ENCODE assay signal across 8 cellular contexts in the genomic region with DNA sequence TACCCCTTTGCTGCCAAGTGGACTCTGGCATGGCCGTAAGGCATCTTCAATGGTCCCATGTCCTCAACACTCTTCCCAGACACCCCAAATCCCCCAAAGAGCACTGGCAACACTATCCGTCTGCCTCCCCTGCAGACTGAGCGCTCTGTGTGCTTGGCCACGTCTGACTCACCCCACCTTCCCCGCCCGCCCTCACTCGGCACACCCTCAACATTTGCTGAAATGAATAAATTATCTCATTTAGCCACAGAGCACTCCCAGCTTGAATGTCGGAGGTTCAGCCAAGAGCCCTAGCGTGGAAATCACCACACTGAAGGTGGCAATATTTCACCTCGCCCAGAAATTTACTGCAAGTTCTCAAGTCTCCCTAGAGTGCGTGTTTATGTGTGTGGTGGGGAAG. TPM values are rescaled to one million over a fixed set of nuclear protein-coding genes. Genes with fewer than 3 reads are reported as not detected.
A peak's percentile ranks its signal among the peaks of the same experiment; 100 is the strongest.
DNase-seq lines count a peak whose midpoint lies in the region; ATAC-seq and TF ChIP-seq lines count a peak whose summit lies in the region.

No MANE protein-coding gene starts in this region.

- intact Hi-C loops in adrenal gland (cut with DNase I) = no loop called here

- no peaks in the 10 kb centered on the region for H3K4me1 ChIP-seq in adrenal gland (replicated peaks in 1 of 2)

- no peaks in the 10 kb centered on the region for H3K9me3 Mint-ChIP-seq in activated T-cell treated with anti-CD3 and anti-CD28 coated beads, Interleukin-2, amount 50 U/mL, for 4 hours
- H3K9me3 Mint-ChIP-seq in stimulated activated memory B cell treated with anti-CD40 and anti-IgM and Interleukin-4, amounts not matched to agents 10 μg/mL and 1 μg/mL and 100 μg/mL, for 72 hours = no peaks in the 10 kb centered on the region

- no peaks in the 10 kb centered on the region for H3K9me3 ChIP-seq in adrenal gland (replicated peaks in 1 of 3)

- H3K4me3 ChIP-seq in kidney epithelial cell (ENCODE audit: low read depth, low read length) (no peak overlapping the region), adrenal gland (no peak overlapping the region)

- H3K27me3 Mint-ChIP-seq in activated T-cell treated with anti-CD3 and anti-CD28 coated beads, Interleukin-2, amount 50 U/mL, for 4 hours (ENCODE audit: low read depth) = no peaks in the 10 kb centered on the region
- H3K27me3 Mint-ChIP-seq in stimulated activated memory B cell treated with anti-CD40 and anti-IgM and Interleukin-4, amounts not matched to agents 10 μg/mL and 1 μg/mL and 100 μg/mL, for 72 hours = peaks cover 61% of the 10 kb centered on the region

- peak; percentile 86 to 97 for ATAC-seq in activated T-cell treated with anti-CD3 and anti-CD28 coated beads, Interleukin-2, amount 50 U/mL, for 4 hours
- peak; percentile 85 for ATAC-seq in stimulated activated memory B cell treated with anti-CD40 and anti-IgM and Interleukin-4, amounts not matched to agents 10 μg/mL and 1 μg/mL and 100 μg/mL, for 72 hours
- no peak for ATAC-seq in HG02678 (IDR thresholded peaks at IDR 0.05; ENCODE audit: unreplicated experiment)

- H3K27ac ChIP-seq in adrenal gland = no peak overlapping the region

- TF ChIP-seq CTCF in kidney epithelial cell (IDR thresholded peaks at IDR 0.05; ENCODE audit: insufficient read depth, low read length, poor library complexity, severe bottlenecking) (no peak), adrenal gland (IDR thresholded peaks at IDR 0.05) (no peak)

- peak; percentile 68 for DNase-seq in activated naive CD4-positive, alpha-beta T cell treated with Interleukin-2 at 50 U/mL for 16 hours
- DNase-seq in activated naive CD4-positive, alpha-beta T cell treated with anti-CD3 and anti-CD28 coated beads, Interleukin-2, amount 50 U/mL, for 16 hours = no peak
- DNase-seq in activated T-cell treated with anti-CD3 and anti-CD28 coated beads, Interleukin-2, amount 50 U/mL, for 4 hours = peak; percentile 47
- DNase-seq in kidney epithelial cell (ENCODE audit: low read depth) (peak; percentile 14), adrenal gland (no peak), ecto neural progenitor cell (ENCODE audit: low spot score) (no peak)

- no peak for TF ChIP-seq POLR2A in adrenal gland (IDR thresholded peaks at IDR 0.05)

- H3K4me3 Mint-ChIP-seq in activated T-cell treated with anti-CD3 and anti-CD28 coated beads, Interleukin-2, amount 50 U/mL, for 4 hours = no peak overlapping the region
- H3K4me3 Mint-ChIP-seq in stimulated activated memory B cell treated with anti-CD40 and anti-IgM and Interleukin-4, amounts not matched to agents 10 μg/mL and 1 μg/mL and 100 μg/mL, for 72 hours = peak overlapping the region; percentile 28

- 73 to 83% (median 79%) methylated on average over 11 of the region's 11 CpGs for WGBS in adrenal gland, 4 donors

- no peaks in the 10 kb centered on the region for H3K36me3 Mint-ChIP-seq in activated T-cell treated with anti-CD3 and anti-CD28 coated beads, Interleukin-2, amount 50 U/mL, for 4 hours (ENCODE audit: insufficient read depth)
- H3K36me3 Mint-ChIP-seq in stimulated activated memory B cell treated with anti-CD40 and anti-IgM and Interleukin-4, amounts not matched to agents 10 μg/mL and 1 μg/mL and 100 μg/mL, for 72 hours = no peaks in the 10 kb centered on the region

- peaks cover 9% of the 10 kb centered on the region for H3K27me3 ChIP-seq in kidney epithelial cell (ENCODE audit: control insufficient read depth, insufficient read depth, low read length)
- no peaks in the 10 kb centered on the region for H3K27me3 ChIP-seq in adrenal gland

- H3K36me3 ChIP-seq in kidney epithelial cell (ENCODE audit: control insufficient read depth, insufficient read depth, low read length) (no peaks in the 10 kb centered on the region), adrenal gland (replicated peaks in 1 of 2) (no peaks in the 10 kb centered on the region)

- H3K4me1 Mint-ChIP-seq in activated T-cell treated with anti-CD3 and anti-CD28 coated beads, Interleukin-2, amount 50 U/mL, for 4 hours (ENCODE audit: low read depth) = peaks cover 37% of the 10 kb centered on the region
- peaks cover 30% of the 10 kb centered on the region for H3K4me1 Mint-ChIP-seq in stimulated activated memory B cell treated with anti-CD40 and anti-IgM and Interleukin-4, amounts not matched to agents 10 μg/mL and 1 μg/mL and 100 μg/mL, for 72 hours

- peak overlapping the region; percentile 8 for H3K27ac Mint-ChIP-seq in stimulated activated memory B cell treated with anti-CD40 and anti-IgM and Interleukin-4, amounts not matched to agents 10 μg/mL and 1 μg/mL and 100 μg/mL, for 72 hours

RNA-seq across cellular contexts. Expression of gene TCF20, which starts 46.5 kb away (rescaled TPM):
- 10 to 100 TPM; 68.1 to 74.4 (median 69.9) TPM for total RNA-seq in activated T-cell treated with anti-CD3 and anti-CD28 coated beads, Interleukin-2, amount 50 U/mL, for 4 hours
- 48.2 and 52.4 TPM in 2 replicates for total RNA-seq in kidney epithelial cell
- total RNA-seq in adrenal gland = 10 to 100 TPM; 19.6 to 43.9 (median 28.3) TPM
- 10 to 100 TPM in 2 of 3 donors, 1 to 10 TPM in 1; 5.6 to 16.2 (median 11.9) TPM for polyA plus RNA-seq in adrenal gland

Comparison
In these comparisons a context has a peak if more than half of its experiments do, and no peak if none do; other contexts are left out.
1. DNase-seq: peak in activated naive CD4-positive, alpha-beta T cell treated with Interleukin-2 at 50 U/mL for 16 hours (single experiment), activated T-cell treated with anti-CD3 and anti-CD28 coated beads, Interleukin-2, amount 50 U/mL, for 4 hours (single experiment) and kidney epithelial cell (single experiment); none in activated naive CD4-positive, alpha-beta T cell treated with anti-CD3 and anti-CD28 coated beads, Interleukin-2, amount 50 U/mL, for 16 hours (single experiment), adrenal gland (0 of 7) and ecto neural progenitor cell (single experiment).